In genomic region chr1:16048573-16049189, GRCh38 we compare ENCODE assay signal across 1 cellular context.
TF ChIP-seq lines count a peak whose summit lies in the region.

No MANE protein-coding gene starts in this region.

TF ChIP-seq in IMR-90, 13 proteins besides CTCF, POLR2A, EP300 and RAD21 (continued from another document):
- no peak for TF ChIP-seq USF2 (IDR thresholded peaks at IDR 0.05; ENCODE audit: low read depth, low read length)
- no peak for TF ChIP-seq SMC3 (IDR thresholded peaks at IDR 0.05; ENCODE audit: low read depth, low read length)
- no peak for TF ChIP-seq MXI1 (IDR thresholded peaks at IDR 0.05; ENCODE audit: borderline replicate concordance, low read depth, low read length)
- TF ChIP-seq ELK1 (IDR thresholded peaks at IDR 0.05; ENCODE audit: borderline replicate concordance, low read depth, low read length), result no peak
